30 cellular contexts compared by ENCODE assay signal in the genomic region with DNA sequence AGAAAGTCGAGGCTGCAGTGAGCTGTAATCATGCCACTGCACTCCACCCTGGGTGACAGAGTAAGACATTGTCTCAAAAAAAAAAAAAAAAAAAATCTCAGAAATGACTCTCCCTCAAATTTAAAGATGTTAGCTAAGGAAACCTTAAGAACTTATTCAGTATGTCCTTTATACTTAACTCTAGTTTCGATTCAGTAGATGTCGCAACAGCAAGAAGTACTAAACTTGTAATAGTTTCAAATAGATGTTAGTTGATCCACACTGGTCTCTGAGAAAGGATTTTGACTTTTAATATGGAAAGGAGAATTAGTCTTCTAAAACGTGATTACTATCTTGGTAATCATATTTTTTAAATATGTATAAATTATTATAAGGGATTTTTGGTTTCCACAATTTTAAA. TPM values are rescaled to one million over a fixed set of nuclear protein-coding genes. Genes with fewer than 3 reads are reported as not detected.
"Had no signal": no experiment of that assay in that cellular context is flagged by ENCODE, and none has a peak within 500 bp of the region (broad histone marks: within the 10 kb centered on the region; RNA-seq: fewer than 3 reads in every experiment).

No MANE protein-coding gene starts in this region.

- H3K36me3 ChIP-seq: brain microvascular endothelial cell, SJCRH30 had no signal

- H3K36me3 Mint-ChIP-seq: activated naive CD8-positive, alpha-beta T cell treated with anti-CD3 and anti-CD28 coated beads for 36 hours had no signal

- H3K4me1 Mint-ChIP-seq: activated CD4-positive, alpha-beta T cell treated with anti-CD3 and anti-CD28 coated beads, Interleukin-2, amount 10 ng/mL, durations not matched to agents 24 days and 14 days; activated naive CD8-positive, alpha-beta T cell treated with anti-CD3 and anti-CD28 coated beads for 36 hours; activated T-helper 17 cell treated with anti-CD3 and anti-CD28 coated beads, Interleukin-2, amount 50 U/mL, for 72 hours had no signal

- H3K27ac ChIP-seq: brain microvascular endothelial cell, SJCRH30, SK-N-MC had no signal

- H3K9me3 ChIP-seq: SJCRH30 had no signal

- DNase-seq: activated CD4-positive, alpha-beta T cell treated with anti-CD3 and anti-CD28 coated beads, Interleukin-2, amount 50 U/mL, for 4 hours; activated CD8-positive, alpha-beta T cell treated with anti-CD3 and anti-CD28 coated beads for 36 hours; activated effector memory CD4-positive, alpha-beta T cell treated with anti-CD3 and anti-CD28 coated beads, Interleukin-2, amount 50 U/mL, for 16 hours; activated naive CD4-positive, alpha-beta T cell; activated naive CD4-positive, alpha-beta T cell treated with anti-CD3 and anti-CD28 coated beads, Interleukin-2, amount 50 U/mL, for 16 hours; activated naive CD8-positive, alpha-beta T cell treated with anti-CD3 and anti-CD28 coated beads for 36 hours; activated T-cell treated with anti-CD3 and anti-CD28 coated beads, Interleukin-2, amount 50 U/mL, for 1 hour; activated T-cell treated with anti-CD3 and anti-CD28 coated beads, Interleukin-2, amount 50 U/mL, for 72 hours; amniotic stem cell; aorta; brain microvascular endothelial cell; central memory CD4-positive, alpha-beta T cell; NCI-H1092 treated with DMSO at 0.1 percent for 48 hours; NCI-H146; NCI-H187; NCI-H2029 treated with DMSO at 0.1 percent for 48 hours; NCI-H2107; NCI-H2171; NCI-H510A; SHP77; SJCRH30; T1000 had no signal

- FAIRE-seq: TTC549 had no signal

- H3K4me3 ChIP-seq: SJCRH30, SK-N-MC had no signal

- H3K27me3 ChIP-seq: SJCRH30 had no signal

- H3K4me1 ChIP-seq: SJCRH30 had no signal

- H3K27ac Mint-ChIP-seq: activated CD4-positive, alpha-beta T cell treated with anti-CD3 and anti-CD28 coated beads, Interleukin-2, amount 10 ng/mL, durations not matched to agents 24 days and 14 days; activated CD8-positive, alpha-beta T cell treated with anti-CD3 and anti-CD28 coated beads for 36 hours; activated naive CD8-positive, alpha-beta T cell treated with anti-CD3 and anti-CD28 coated beads for 36 hours; activated T-cell treated with anti-CD3 and anti-CD28 coated beads, Interleukin-2, amount 50 U/mL, for 72 hours; activated T-helper 17 cell treated with anti-CD3 and anti-CD28 coated beads, Interleukin-2, amount 50 U/mL, for 72 hours had no signal

- H3K4me3 Mint-ChIP-seq: activated CD4-positive, alpha-beta T cell treated with anti-CD3 and anti-CD28 coated beads, Interleukin-2, amount 10 ng/mL, durations not matched to agents 24 days and 14 days; activated CD8-positive, alpha-beta T cell treated with anti-CD3 and anti-CD28 coated beads for 36 hours; activated naive CD8-positive, alpha-beta T cell treated with anti-CD3 and anti-CD28 coated beads for 36 hours; activated T-cell treated with anti-CD3 and anti-CD28 coated beads, Interleukin-2, amount 50 U/mL, for 72 hours; activated T-helper 17 cell treated with anti-CD3 and anti-CD28 coated beads, Interleukin-2, amount 50 U/mL, for 72 hours had no signal

- H3K9me3 Mint-ChIP-seq: activated CD4-positive, alpha-beta T cell treated with anti-CD3 and anti-CD28 coated beads, Interleukin-2, amount 10 ng/mL, durations not matched to agents 24 days and 14 days; activated CD8-positive, alpha-beta T cell treated with anti-CD3 and anti-CD28 coated beads for 36 hours; activated naive CD8-positive, alpha-beta T cell treated with anti-CD3 and anti-CD28 coated beads for 36 hours; activated T-cell treated with anti-CD3 and anti-CD28 coated beads, Interleukin-2, amount 50 U/mL, for 72 hours; activated T-helper 17 cell treated with anti-CD3 and anti-CD28 coated beads, Interleukin-2, amount 50 U/mL, for 72 hours had no signal

- ATAC-seq: activated CD8-positive, alpha-beta T cell treated with anti-CD3 and anti-CD28 coated beads for 36 hours; activated T-cell treated with anti-CD3 and anti-CD28 coated beads, Interleukin-2, amount 50 U/mL, for 72 hours; activated T-helper 17 cell treated with anti-CD3 and anti-CD28 coated beads, Interleukin-2, amount 50 U/mL, for 72 hours; Panc1 had no signal

RNA-seq across cellular contexts. Expression of a gene that starts 29.6 kb away (rescaled TPM):
- total RNA-seq: activated CD4-positive, alpha-beta T cell treated with anti-CD3 and anti-CD28 coated beads, Interleukin-2, amount 10 ng/mL, durations not matched to agents 24 days and 14 days; activated CD8-positive, alpha-beta memory T cell treated with anti-CD3 and anti-CD28 coated beads for 36 hours; activated CD8-positive, alpha-beta T cell treated with anti-CD3 and anti-CD28 coated beads for 36 hours; activated naive CD8-positive, alpha-beta T cell treated with anti-CD3 and anti-CD28 coated beads for 36 hours; activated T-cell treated with anti-CD3 and anti-CD28 coated beads, Interleukin-2, amount 50 U/mL, for 72 hours; activated T-helper 17 cell treated with anti-CD3 and anti-CD28 coated beads, Interleukin-2, amount 50 U/mL, for 72 hours; T-helper 1 cell treated with Interleukin-12 subunit alpha and Interleukin-12 subunit beta and Interleukin-4 antibody, amounts not matched to agents 30 ng/mL and 1 ng/mL, for 36 hours; T-helper 2 cell treated with Interferon-gamma antibody and Interleukin-4, amounts not matched to agents 100 ng/mL and 5 ng/mL, for 36 hours had no signal
- polyA plus RNA-seq: aorta had no signal
